ENCODE assay signal across 16 cellular contexts in the genomic region with DNA sequence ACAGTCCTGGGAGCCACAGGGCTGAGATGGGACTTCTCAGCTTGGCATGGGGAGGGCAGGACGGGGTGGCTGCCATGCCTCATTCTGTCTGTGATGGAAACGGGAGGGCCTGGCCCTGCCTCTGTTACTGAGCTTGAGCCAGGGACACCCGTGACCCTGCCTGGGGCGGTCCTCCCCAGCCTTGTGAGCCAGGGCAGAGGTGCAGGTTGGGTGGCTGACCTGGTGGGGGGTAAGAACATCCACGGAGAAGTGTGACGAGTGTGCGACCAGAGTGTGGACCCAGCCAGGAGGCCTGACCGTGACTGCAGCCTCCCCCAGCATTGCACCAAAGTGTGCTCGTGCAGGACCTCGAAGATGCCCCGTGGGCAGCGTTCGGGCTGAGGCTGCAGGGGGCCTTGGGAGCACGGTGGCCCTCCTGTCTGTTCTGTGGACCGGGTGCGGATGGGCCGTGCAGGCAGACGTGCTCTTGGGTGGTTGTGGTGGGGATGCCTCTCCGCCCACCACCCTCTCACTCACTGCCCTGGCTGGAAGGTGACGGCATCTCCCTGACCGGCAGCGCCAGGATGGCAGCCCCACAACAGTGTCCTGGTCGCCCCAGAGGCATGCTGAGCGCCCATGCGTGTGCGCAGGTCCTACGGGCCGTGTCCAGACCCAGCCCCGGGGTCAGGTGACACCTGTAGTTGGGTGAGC. TPM values are rescaled to one million over a fixed set of nuclear protein-coding genes. Genes with fewer than 3 reads are reported as not detected.
DNase-seq lines count a peak whose midpoint lies in the region; ATAC-seq and TF ChIP-seq lines count a peak whose summit lies in the region.
"Had no signal": no experiment of that assay in that cellular context is flagged by ENCODE, and none has a peak within 500 bp of the region (broad histone marks: within the 10 kb centered on the region; RNA-seq: fewer than 3 reads in every experiment).

No MANE protein-coding gene starts in this region.

- H3K27ac ChIP-seq in heart right ventricle (peak overlapping the region in 5 of 10 donors; percentile 1 to 80 (median 44)), neural progenitor cell (no peak overlapping the region), upper lobe of right lung (peak overlapping the region; percentile 43)
- H3K27ac ChIP-seq: colonic mucosa had no signal

- intact Hi-C loops in Right ventricle myocardium superior (cut with DNase I) (no loop called here), cardiac septum (cut with DNase I) (no loop called here), heart right ventricle (cut with DNase I) (no loop called here), upper lobe of right lung (cut with DNase I) (no loop called here)

- WGBS in heart right ventricle, 2 donors, result 80 to 81% methylated on average over 29 of the region's 29 CpGs

- peaks cover 100% of the 10 kb centered on the region for H4K20me1 ChIP-seq in neural progenitor cell (ENCODE audit: low read depth)

- no peaks in the 10 kb centered on the region for H3K27me3 ChIP-seq in heart right ventricle
- no peaks in the 10 kb centered on the region for H3K27me3 ChIP-seq in neural progenitor cell
- H3K27me3 ChIP-seq in upper lobe of right lung, result no peaks in the 10 kb centered on the region
- H3K27me3 ChIP-seq: adrenal gland, colonic mucosa had no signal

- H3K36me3 ChIP-seq in heart right ventricle, result peaks cover 0 to 3% (median 0%) of the 10 kb centered on the region in 9 donors
- no peaks in the 10 kb centered on the region for H3K36me3 ChIP-seq in neural progenitor cell
- H3K36me3 ChIP-seq in upper lobe of right lung, result peaks cover 6% of the 10 kb centered on the region
- H3K36me3 ChIP-seq: colonic mucosa had no signal

- H3K4me3 Mint-ChIP-seq in neural progenitor cell, result peak overlapping the region; percentile 64

- H3K27me3 Mint-ChIP-seq in neural progenitor cell (ENCODE audit: insufficient read depth, low read depth), result peaks cover 5% of the 10 kb centered on the region
- H3K27me3 Mint-ChIP-seq: T-cell had no signal

- H3K9me3 Mint-ChIP-seq in neural progenitor cell, result peaks cover 7% of the 10 kb centered on the region
- H3K9me3 Mint-ChIP-seq: T-cell had no signal

- no peak overlapping the region for H3K4me2 ChIP-seq in neural progenitor cell

- H3K4me1 ChIP-seq in heart right ventricle (peaks cover 79 to 100% (median 98%) of the 10 kb centered on the region in 9 donors), neural progenitor cell (peaks cover 62% of the 10 kb centered on the region), upper lobe of right lung (peaks cover 88% of the 10 kb centered on the region)

- peaks cover 86% of the 10 kb centered on the region for H3K4me1 Mint-ChIP-seq in neural progenitor cell

- H3K4me3 ChIP-seq in heart right ventricle (no peak overlapping the region), neural progenitor cell (no peak overlapping the region), upper lobe of right lung (no peak overlapping the region)
- H3K4me3 ChIP-seq: adrenal gland, colonic mucosa had no signal

- peaks cover 11% of the 10 kb centered on the region for H3K36me3 Mint-ChIP-seq in neural progenitor cell

- H3K9ac ChIP-seq in neural progenitor cell, result no peak overlapping the region

- H3K9me3 ChIP-seq in heart right ventricle (no peaks in the 10 kb centered on the region), neural progenitor cell (ENCODE audit: low read depth) (no peaks in the 10 kb centered on the region), upper lobe of right lung (no peaks in the 10 kb centered on the region)
- H3K9me3 ChIP-seq: adrenal gland, colonic mucosa had no signal

- H2AFZ ChIP-seq in neural progenitor cell (replicated peaks), result no peak overlapping the region

- H3F3A ChIP-seq in neural progenitor cell (ENCODE audit: low read depth), result peaks cover 49% of the 10 kb centered on the region

- H3K79me2 ChIP-seq in neural progenitor cell (ENCODE audit: low read depth), result peaks cover 99% of the 10 kb centered on the region

- peak overlapping the region; percentile 83 for H3K27ac Mint-ChIP-seq in neural progenitor cell

- ATAC-seq in Right ventricle myocardium superior (ENCODE audit: poor library complexity) (peak; percentile 25), heart right ventricle (peak in 7 of 8 donors; percentile 4 to 55 (median 19)), upper lobe of right lung (no peak), HG03175 (IDR thresholded peaks at IDR 0.05; ENCODE audit: unreplicated experiment) (no peak), HG02970 (IDR thresholded peaks at IDR 0.05; ENCODE audit: low FRiP score, unreplicated experiment) (no peak)
- ATAC-seq: activated CD4-positive, CD25-positive, alpha-beta regulatory T cell treated with anti-CD3 and anti-CD28 coated beads, Interleukin-2, amount 50 U/mL, for 24 hours; T-cell had no signal

- DNase-seq in Right ventricle myocardium superior (no peak), cardiac septum (ENCODE audit: low spot score) (no peak), heart right ventricle (peak in 1 of 2 donors; percentile 33), neural progenitor cell (ENCODE audit: low spot score) (no peak), upper lobe of right lung (no peak), NCI-H1694 treated with DMSO at 0.1 percent for 48 hours (lab: John Stamatoyannopoulos, UW) (no peak)
- DNase-seq: adrenal gland; colonic mucosa; NCI-H2081 treated with DMSO at 0.1 percent for 48 hours; NCI-H748 treated with DMSO at 0.1 percent for 48 hours; stimulated activated CD4-positive, alpha-beta T cell treated with anti-CD3 and anti-CD28 coated beads, Interleukin-4, amount 100 ng/mL, for 4 hours; stimulated activated naive CD4-positive, alpha-beta T cell; T-cell had no signal

- TF ChIP-seq CTCF in heart right ventricle (IDR thresholded peaks at IDR 0.05) (no peak), neural progenitor cell (IDR thresholded peaks at IDR 0.05) (no peak), upper lobe of right lung (IDR thresholded peaks at IDR 0.05) (no peak)

RNA-seq across cellular contexts. Expression of gene SKI, which starts 45.4 kb away (rescaled TPM):
- total RNA-seq in Right ventricle myocardium superior (35.1 TPM), cardiac septum (39.9 TPM), heart right ventricle (10 to 100 TPM; 29.4 to 50.9 (median 38.3) TPM), neural progenitor cell (ENCODE audit: low replicate concordance) (7.4 and 15.7 TPM in 2 replicates), upper lobe of right lung (89.6 TPM)
- polyA plus RNA-seq in heart right ventricle, result 10 to 100 TPM; 13.8 to 16.6 TPM

Comparison
In these comparisons a context has a peak if more than half of its experiments do, and no peak if none do; other contexts are left out.
1. ATAC-seq: peak in Right ventricle myocardium superior (single experiment) and heart right ventricle (7 of 8); none in upper lobe of right lung (single experiment), HG03175 (single experiment) and HG02970 (single experiment).